Comparison of ENCODE assay signal across 11 cellular contexts in the genomic region with DNA sequence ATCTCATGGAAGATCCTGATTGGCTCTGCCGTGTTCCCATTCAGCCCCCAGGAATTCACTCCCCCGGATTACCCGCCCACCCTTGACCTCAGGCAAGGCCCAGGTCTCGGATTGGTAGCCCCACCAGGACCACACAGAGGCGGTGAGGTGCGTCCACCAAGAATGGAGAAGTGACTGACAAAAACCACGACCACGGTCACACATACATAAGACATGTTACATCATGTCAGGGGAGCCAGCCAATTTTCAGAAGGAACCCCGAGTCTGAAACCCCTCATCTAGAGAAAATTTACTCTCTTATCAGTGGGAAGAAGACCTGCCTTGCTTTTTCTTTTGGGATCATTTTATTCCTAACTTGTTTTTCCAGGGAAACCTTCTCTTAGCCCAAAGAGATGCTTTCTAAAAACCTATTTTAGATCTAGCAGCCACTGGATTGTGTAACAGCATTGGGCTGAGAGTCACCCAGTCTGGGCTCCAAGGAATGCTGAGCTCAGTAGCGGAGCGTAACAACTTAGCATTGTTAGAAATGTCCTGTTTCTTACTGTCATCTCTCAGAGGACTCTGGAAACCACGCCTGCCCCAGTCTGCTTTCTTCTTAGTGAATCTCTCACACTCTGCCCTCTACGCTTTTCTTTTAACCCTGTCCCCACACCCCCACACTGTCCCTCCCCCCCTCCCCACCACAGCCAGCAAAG.
A peak's percentile ranks its signal among the peaks of the same experiment; 100 is the strongest.
DNase-seq lines count a peak whose midpoint lies in the region; ATAC-seq and TF ChIP-seq lines count a peak whose summit lies in the region.
"Had no signal": no experiment of that assay in that cellular context is flagged by ENCODE, and none has a peak within 500 bp of the region (broad histone marks: within the 10 kb centered on the region; RNA-seq: fewer than 3 reads in every experiment).

No MANE protein-coding gene starts in this region.

- H3K27me3 ChIP-seq in stomach = no peaks in the 10 kb centered on the region
- H3K27me3 ChIP-seq: heart right ventricle, pancreas had no signal

- TF ChIP-seq CTCF in GM13977 (IDR thresholded peaks at IDR 0.05; ENCODE audit: extremely low read depth, insufficient read depth, missing control alignments) (no peak), fibroblast of pulmonary artery (IDR thresholded peaks at IDR 0.05; ENCODE audit: low read length, missing control alignments) (no peak), stomach (IDR thresholded peaks at IDR 0.05) (no peak)

- intact Hi-C loops in stomach (cut with DNase I; ENCODE audit: low total_unique reads) = no loop called here

- WGBS in stomach, 5 donors = 71 to 85% (median 81%) methylated on average over 13 of the region's 13 CpGs

- H3K4me1 ChIP-seq in stomach = peaks cover 35 to 86% (median 59%) of the 10 kb centered on the region in 4 donors

- H3K27ac ChIP-seq in stomach = peak overlapping the region in 4 of 5 donors; percentile 45 to 65 (median 60)
- H3K27ac ChIP-seq: pancreas had no signal

- in situ Hi-C loops in GM13977 (cut with MboI; ENCODE audit: low pct_unique_long_range_greater_than_20kb, low sequenced_read_pairs, unreplicated experiment) = no loop called here

- peak; percentile 76 for DNase-seq in GM13977 (ENCODE audit: low spot score)
- peak; percentile 28 for DNase-seq in OCI-M1 (lab: John Stamatoyannopoulos, UW)
- peak; percentile 74 for DNase-seq in fibroblast of pulmonary artery (ENCODE audit: low read depth)
- no peak for DNase-seq in stomach
- no peak for DNase-seq in DMS153 (lab: John Stamatoyannopoulos, UW)
- DNase-seq: heart right ventricle, NCI-H2171 treated with DMSO at 0.1 percent for 48 hours, pancreas, T1000 had no signal

- H3K36me3 ChIP-seq in stomach = peaks cover 2 to 57% (median 16%) of the 10 kb centered on the region in 4 donors
- H3K36me3 ChIP-seq: pancreas had no signal

- H3K4me3 ChIP-seq in fibroblast of pulmonary artery (replicated peaks; ENCODE audit: low read depth, low read length) (no peak overlapping the region), stomach (no peak overlapping the region)
- H3K4me3 ChIP-seq: heart right ventricle, pancreas had no signal

- ATAC-seq in HG03457 (IDR thresholded peaks at IDR 0.05; ENCODE audit: unreplicated experiment) (no peak), HG02884 (IDR thresholded peaks at IDR 0.05; ENCODE audit: unreplicated experiment) (no peak)

- H3K9me3 ChIP-seq in stomach = no peaks in the 10 kb centered on the region
- H3K9me3 ChIP-seq: heart right ventricle, pancreas had no signal

- no peak for TF ChIP-seq POLR2A in stomach (IDR thresholded peaks at IDR 0.05)

- TF ChIP-seq EP300 in stomach (IDR thresholded peaks at IDR 0.05) = no peak

Comparison
In these comparisons a context has a peak if more than half of its experiments do, and no peak if none do; other contexts are left out.
1. DNase-seq: peak in GM13977 (single experiment), OCI-M1 (single experiment) and fibroblast of pulmonary artery (single experiment); none in stomach (single experiment) and DMS153 (single experiment).